2 cellular contexts compared by ENCODE assay signal in the genomic region with DNA sequence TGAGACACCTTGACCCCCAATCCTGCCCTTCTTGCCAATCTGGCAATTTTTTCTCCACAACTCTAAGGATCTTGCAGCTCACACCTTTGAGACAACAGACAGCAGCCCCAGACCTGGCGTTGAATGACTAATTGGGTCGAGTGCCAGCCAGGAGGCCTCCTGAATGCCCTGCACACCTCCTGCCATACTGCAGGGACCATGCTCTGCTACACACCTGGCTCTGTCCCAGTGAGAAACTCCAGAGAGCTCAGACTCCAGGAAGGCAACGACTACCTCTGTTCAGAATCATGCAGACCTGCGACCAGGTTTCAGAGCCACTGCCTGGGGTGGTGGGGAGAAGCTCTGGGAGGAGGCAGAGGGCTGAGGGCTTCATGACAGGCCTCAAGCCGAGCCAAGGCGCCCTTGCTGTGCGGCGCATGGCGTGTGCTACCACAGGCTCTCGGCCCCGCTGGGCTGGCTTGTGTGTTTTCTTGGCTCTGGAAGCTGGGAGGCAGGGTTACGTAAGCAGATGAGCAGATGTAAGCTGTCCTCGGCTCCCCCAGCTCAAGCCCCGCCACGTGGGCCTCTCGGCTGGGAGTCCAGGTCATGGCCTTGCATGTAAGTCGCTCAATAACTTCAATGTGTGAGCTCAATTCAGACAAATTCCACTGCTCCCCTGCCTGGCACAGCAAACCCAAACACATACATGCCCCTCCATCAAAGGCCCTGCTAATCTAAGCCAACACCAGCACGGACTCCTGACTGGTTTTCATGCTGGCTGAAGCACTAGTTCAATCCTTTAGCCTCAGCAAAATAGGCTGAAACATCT.
TF ChIP-seq lines count a peak whose summit lies in the region.

No MANE protein-coding gene starts in this region.

TF ChIP-seq in GM12878, 131 proteins besides CTCF, POLR2A, EP300 and RAD21:
- TF ChIP-seq ZBTB33 (IDR thresholded peaks at IDR 0.05) = peak; percentile 56; the same call in 1 of the 2 replicates
- no peak for TF ChIP-seq ZBTB4 (CRISPR knock-in tag; IDR thresholded peaks at IDR 0.05)
TF ChIP-seq in GM12878: peak in this region for 1.

TF ChIP-seq in HepG2, 621 proteins besides CTCF, POLR2A, EP300 and RAD21 (continues in another document):
- TF ChIP-seq NFKBIZ (CRISPR knock-in tag; IDR thresholded peaks at IDR 0.05) = peak; percentile 85; the same call in 1 of the 2 replicates
- peak; percentile 97 for TF ChIP-seq ARNTL (CRISPR knock-in tag; IDR thresholded peaks at IDR 0.05)
- peak; percentile 95 for TF ChIP-seq ARID4A (CRISPR knock-in tag; IDR thresholded peaks at IDR 0.05; ENCODE audit: borderline replicate concordance)
- TF ChIP-seq, protein P1, sequence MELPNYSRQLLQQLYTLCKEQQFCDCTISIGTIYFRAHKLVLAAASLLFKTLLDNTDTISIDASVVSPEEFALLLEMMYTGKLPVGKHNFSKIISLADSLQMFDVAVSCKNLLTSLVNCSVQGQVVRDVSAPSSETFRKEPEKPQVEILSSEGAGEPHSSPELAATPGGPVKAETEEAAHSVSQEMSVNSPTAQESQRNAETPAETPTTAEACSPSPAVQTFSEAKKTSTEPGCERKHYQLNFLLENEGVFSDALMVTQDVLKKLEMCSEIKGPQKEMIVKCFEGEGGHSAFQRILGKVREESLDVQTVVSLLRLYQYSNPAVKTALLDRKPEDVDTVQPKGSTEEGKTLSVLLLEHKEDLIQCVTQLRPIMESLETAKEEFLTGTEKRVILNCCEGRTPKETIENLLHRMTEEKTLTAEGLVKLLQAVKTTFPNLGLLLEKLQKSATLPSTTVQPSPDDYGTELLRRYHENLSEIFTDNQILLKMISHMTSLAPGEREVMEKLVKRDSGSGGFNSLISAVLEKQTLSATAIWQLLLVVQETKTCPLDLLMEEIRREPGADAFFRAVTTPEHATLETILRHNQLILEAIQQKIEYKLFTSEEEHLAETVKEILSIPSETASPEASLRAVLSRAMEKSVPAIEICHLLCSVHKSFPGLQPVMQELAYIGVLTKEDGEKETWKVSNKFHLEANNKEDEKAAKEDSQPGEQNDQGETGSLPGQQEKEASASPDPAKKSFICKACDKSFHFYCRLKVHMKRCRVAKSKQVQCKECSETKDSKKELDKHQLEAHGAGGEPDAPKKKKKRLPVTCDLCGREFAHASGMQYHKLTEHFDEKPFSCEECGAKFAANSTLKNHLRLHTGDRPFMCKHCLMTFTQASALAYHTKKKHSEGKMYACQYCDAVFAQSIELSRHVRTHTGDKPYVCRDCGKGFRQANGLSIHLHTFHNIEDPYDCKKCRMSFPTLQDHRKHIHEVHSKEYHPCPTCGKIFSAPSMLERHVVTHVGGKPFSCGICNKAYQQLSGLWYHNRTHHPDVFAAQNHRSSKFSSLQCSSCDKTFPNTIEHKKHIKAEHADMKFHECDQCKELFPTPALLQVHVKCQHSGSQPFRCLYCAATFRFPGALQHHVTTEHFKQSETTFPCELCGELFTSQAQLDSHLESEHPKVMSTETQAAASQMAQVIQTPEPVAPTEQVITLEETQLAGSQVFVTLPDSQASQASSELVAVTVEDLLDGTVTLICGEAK (IDR thresholded peaks at IDR 0.05) = no peak
- TF ChIP-seq, protein P1 (CRISPR knock-in tag; IDR thresholded peaks at IDR 0.05) = peak; percentile 61; the same call in 1 of the 2 replicates
- TF ChIP-seq, protein P2, sequence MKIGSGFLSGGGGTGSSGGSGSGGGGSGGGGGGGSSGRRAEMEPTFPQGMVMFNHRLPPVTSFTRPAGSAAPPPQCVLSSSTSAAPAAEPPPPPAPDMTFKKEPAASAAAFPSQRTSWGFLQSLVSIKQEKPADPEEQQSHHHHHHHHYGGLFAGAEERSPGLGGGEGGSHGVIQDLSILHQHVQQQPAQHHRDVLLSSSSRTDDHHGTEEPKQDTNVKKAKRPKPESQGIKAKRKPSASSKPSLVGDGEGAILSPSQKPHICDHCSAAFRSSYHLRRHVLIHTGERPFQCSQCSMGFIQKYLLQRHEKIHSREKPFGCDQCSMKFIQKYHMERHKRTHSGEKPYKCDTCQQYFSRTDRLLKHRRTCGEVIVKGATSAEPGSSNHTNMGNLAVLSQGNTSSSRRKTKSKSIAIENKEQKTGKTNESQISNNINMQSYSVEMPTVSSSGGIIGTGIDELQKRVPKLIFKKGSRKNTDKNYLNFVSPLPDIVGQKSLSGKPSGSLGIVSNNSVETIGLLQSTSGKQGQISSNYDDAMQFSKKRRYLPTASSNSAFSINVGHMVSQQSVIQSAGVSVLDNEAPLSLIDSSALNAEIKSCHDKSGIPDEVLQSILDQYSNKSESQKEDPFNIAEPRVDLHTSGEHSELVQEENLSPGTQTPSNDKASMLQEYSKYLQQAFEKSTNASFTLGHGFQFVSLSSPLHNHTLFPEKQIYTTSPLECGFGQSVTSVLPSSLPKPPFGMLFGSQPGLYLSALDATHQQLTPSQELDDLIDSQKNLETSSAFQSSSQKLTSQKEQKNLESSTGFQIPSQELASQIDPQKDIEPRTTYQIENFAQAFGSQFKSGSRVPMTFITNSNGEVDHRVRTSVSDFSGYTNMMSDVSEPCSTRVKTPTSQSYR (CRISPR knock-in tag; IDR thresholded peaks at IDR 0.05; ENCODE audit: borderline replicate concordance) = peak; percentile 60; the same call in 1 of the 2 replicates
- TF ChIP-seq ZNF607 (CRISPR knock-in tag; IDR thresholded peaks at IDR 0.05; ENCODE audit: borderline replicate concordance) = peak; percentile 95
- no peak for TF ChIP-seq GTF3A (CRISPR knock-in tag; conservative IDR thresholded peaks at IDR 0.05)
- no peak for TF ChIP-seq ZNF260 (CRISPR knock-in tag; IDR thresholded peaks at IDR 0.05; ENCODE audit: borderline replicate concordance, low read depth)
- TF ChIP-seq, protein P3, sequence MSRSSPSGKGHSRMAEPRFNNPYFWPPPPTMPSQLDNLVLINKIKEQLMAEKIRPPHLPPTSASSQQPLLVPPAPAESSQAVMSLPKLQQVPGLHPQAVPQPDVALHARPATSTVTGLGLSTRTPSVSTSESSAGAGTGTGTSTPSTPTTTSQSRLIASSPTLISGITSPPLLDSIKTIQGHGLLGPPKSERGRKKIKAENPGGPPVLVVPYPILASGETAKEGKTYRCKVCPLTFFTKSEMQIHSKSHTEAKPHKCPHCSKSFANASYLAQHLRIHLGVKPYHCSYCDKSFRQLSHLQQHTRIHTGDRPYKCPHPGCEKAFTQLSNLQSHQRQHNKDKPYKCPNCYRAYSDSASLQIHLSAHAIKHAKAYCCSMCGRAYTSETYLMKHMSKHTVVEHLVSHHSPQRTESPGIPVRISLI (CRISPR knock-in tag; IDR thresholded peaks at IDR 0.05; ENCODE audit: borderline replicate concordance) = peak; percentile 70; the same call in 1 of the 2 replicates
- no peak for TF ChIP-seq U2AF2 (IDR thresholded peaks at IDR 0.05; ENCODE audit: low read depth, low read length)
- no peak for TF ChIP-seq SYNCRIP (IDR thresholded peaks at IDR 0.05; ENCODE audit: insufficient read depth, low read depth, low read length)
- TF ChIP-seq DMAP1 (CRISPR knock-in tag; IDR thresholded peaks at IDR 0.05) = peak; percentile 95
- no peak for TF ChIP-seq MBD4 (IDR thresholded peaks at IDR 0.05; ENCODE audit: borderline replicate concordance, low read length)
- TF ChIP-seq HOXA3 (CRISPR knock-in tag; IDR thresholded peaks at IDR 0.05) = peak; percentile 93
- 0 out of 2 replicates have a peak, but pooled peaks have one; percentile 37 for TF ChIP-seq ARHGAP35 (CRISPR knock-in tag; IDR thresholded peaks at IDR 0.05; ENCODE audit: borderline replicate concordance)
- peak; percentile 84; the same call in 1 of the 2 replicates for TF ChIP-seq BORCS8-MEF2B (CRISPR knock-in tag; IDR thresholded peaks at IDR 0.05)
- peak in 1 of 2 experiments; percentile 68; a peak in 2 of 4 replicates for TF ChIP-seq ATF4 (CRISPR knock-in tag; IDR thresholded peaks at IDR 0.05)
- peak; percentile 34; the same call in 1 of the 2 replicates for TF ChIP-seq ZNF629 (CRISPR knock-in tag; conservative IDR thresholded peaks at IDR 0.05)
- no peak for TF ChIP-seq ZNF790 (CRISPR knock-in tag; IDR thresholded peaks at IDR 0.05; ENCODE audit: borderline replicate concordance)
- TF ChIP-seq ZNF691 (CRISPR knock-in tag; IDR thresholded peaks at IDR 0.05; ENCODE audit: borderline replicate concordance, low read depth) = peak; percentile 97
- TF ChIP-seq TARDBP (CRISPR knock-in tag; IDR thresholded peaks at IDR 0.05) = peak; percentile 89
- peak; percentile 88; the same call in 1 of the 2 replicates for TF ChIP-seq ZNF678 (CRISPR knock-in tag; IDR thresholded peaks at IDR 0.05)
- TF ChIP-seq FOSL2 (CRISPR knock-in tag; IDR thresholded peaks at IDR 0.05) = peak; percentile 72
- peak; percentile 71 for TF ChIP-seq GABPB1 (CRISPR knock-in tag; IDR thresholded peaks at IDR 0.05)
- peak; percentile 96 for TF ChIP-seq ZNF230 (CRISPR knock-in tag; IDR thresholded peaks at IDR 0.05)
- peak; percentile 89 for TF ChIP-seq ZNF564 (CRISPR knock-in tag; IDR thresholded peaks at IDR 0.05)
- TF ChIP-seq ZNF264 (CRISPR knock-in tag; IDR thresholded peaks at IDR 0.05) = peak; percentile 64; the same call in 1 of the 2 replicates
